ENCODE assay signal across 1 cellular context in genomic region chr16:3645108-3645503, GRCh38.
TF ChIP-seq lines count a peak whose summit lies in the region.

No MANE protein-coding gene starts in this region.

TF ChIP-seq in neural cell, 6 proteins besides CTCF, POLR2A, EP300 and RAD21 (continued from another document):
- no peak for TF ChIP-seq REST (IDR thresholded peaks at IDR 0.05; ENCODE audit: borderline replicate concordance)
- no peak for TF ChIP-seq MXI1 (conservative IDR thresholded peaks at IDR 0.05; ENCODE audit: poor library complexity, severe bottlenecking)
